ENCODE assay signal across 1 cellular context in genomic region chr18:6920099-6920955, GRCh38.
TF ChIP-seq lines count a peak whose summit lies in the region.

No MANE protein-coding gene starts in this region.

TF ChIP-seq in K562, 482 proteins besides CTCF, POLR2A, EP300 and RAD21 (continued from another document and continues in another):
- TF ChIP-seq ZNF778 (CRISPR knock-in tag; IDR thresholded peaks at IDR 0.05) (no peak), ZNF175 (CRISPR knock-in tag; IDR thresholded peaks at IDR 0.05; ENCODE audit: low read depth) (no peak), NR2C2 (CRISPR knock-in tag; IDR thresholded peaks at IDR 0.05) (no peak), NR2C2 (tag; IDR thresholded peaks at IDR 0.05) (no peak), ZNF57 (CRISPR knock-in tag; IDR thresholded peaks at IDR 0.05) (no peak), ARID1B (IDR thresholded peaks at IDR 0.05) (peak; percentile 39; the same call in 1 of the 2 replicates), MCM3 (IDR thresholded peaks at IDR 0.05) (peak; percentile 83; the same call in 1 of the 2 replicates), RHOXF2B (CRISPR knock-in tag; conservative IDR thresholded peaks at IDR 0.05) (no peak), PHB2 (IDR thresholded peaks at IDR 0.05; ENCODE audit: low read depth) (peak; percentile 55; the same call in 1 of the 2 replicates), NR2C1 (IDR thresholded peaks at IDR 0.05) (peak; percentile 19; the same call in 1 of the 2 replicates), NR2C1 (tag; IDR thresholded peaks at IDR 0.05) (no peak), ELF4 (CRISPR knock-in tag; IDR thresholded peaks at IDR 0.05) (peak; percentile 61; the same call in 1 of the 2 replicates), RBM17 (IDR thresholded peaks at IDR 0.05; ENCODE audit: borderline replicate concordance, low read depth, low read length) (no peak), DEAF1 (CRISPR knock-in tag; IDR thresholded peaks at IDR 0.05) (peak; percentile 90), NCOA2 (IDR thresholded peaks at IDR 0.05; ENCODE audit: partially characterized antibody in 2 of 2) (no peak), ZNF174 (CRISPR knock-in tag; IDR thresholded peaks at IDR 0.05) (no peak), CSDE1 (IDR thresholded peaks at IDR 0.05) (0 out of 4 replicates have a peak, but pooled peaks of 1 of the 2 experiments have one; percentile 60), KDM2B (CRISPR knock-in tag; IDR thresholded peaks at IDR 0.05) (no peak), MCM7 (IDR thresholded peaks at IDR 0.05) (peak in 1 of 2 experiments; percentile 93; a peak in 2 of 4 replicates), ZBTB1 (CRISPR knock-in tag; IDR thresholded peaks at IDR 0.05; ENCODE audit: borderline replicate concordance, low read depth) (peak; percentile 37; the same call in 1 of the 2 replicates), HINFP (tag; conservative IDR thresholded peaks at IDR 0.05; ENCODE audit: low read depth) (no peak), HDAC1 (IDR thresholded peaks at IDR 0.05) (peak in 1 of 2 experiments; percentile 28; a peak in 1 of 4 replicates), ZC3H8 (IDR thresholded peaks at IDR 0.05) (peak; percentile 65; the same call in 1 of the 2 replicates), STAG1 (CRISPR knock-in tag; IDR thresholded peaks at IDR 0.05; ENCODE audit: borderline replicate concordance) (peak; percentile 28; the same call in 1 of the 2 replicates), ZBTB26 (CRISPR knock-in tag; IDR thresholded peaks at IDR 0.05) (peak; percentile 84), EHMT2 (IDR thresholded peaks at IDR 0.05) (peak; percentile 72), THAP12 (CRISPR knock-in tag; IDR thresholded peaks at IDR 0.05) (no peak), TAL1 (IDR thresholded peaks at IDR 0.05) (peak; percentile 20; the same call in 1 of the 2 replicates), SETDB1 (IDR thresholded peaks at IDR 0.05; ENCODE audit: low read length) (no peak), TOE1 (IDR thresholded peaks at IDR 0.05; ENCODE audit: borderline replicate concordance) (peak; percentile 52; the same call in 1 of the 2 replicates), TOE1 (CRISPR knock-in tag; IDR thresholded peaks at IDR 0.05; ENCODE audit: borderline replicate concordance, low read depth) (no peak), MCM5 (IDR thresholded peaks at IDR 0.05; ENCODE audit: low read depth) (0 out of 2 replicates have a peak, but pooled peaks have one; percentile 53), SMARCA5 (IDR thresholded peaks at IDR 0.05) (peak; percentile 91), MYBL2 (IDR thresholded peaks at IDR 0.05; ENCODE audit: low read depth) (peak; percentile 57; the same call in 1 of the 2 replicates), MYBL2 (CRISPR knock-in tag; IDR thresholded peaks at IDR 0.05; ENCODE audit: borderline replicate concordance) (no peak), MECOM (CRISPR knock-in tag; IDR thresholded peaks at IDR 0.05) (no peak), NEUROD1 (IDR thresholded peaks at IDR 0.05; ENCODE audit: borderline replicate concordance, low read depth, low read length, partially characterized antibody) (peak; percentile 27), ZBTB2 (IDR thresholded peaks at IDR 0.05) (0 out of 2 replicates have a peak, but pooled peaks have one; percentile 25), ZBTB43 (CRISPR knock-in tag; IDR thresholded peaks at IDR 0.05) (no peak), ZFP1 (CRISPR knock-in tag; IDR thresholded peaks at IDR 0.05) (no peak), SUPT5H (IDR thresholded peaks at IDR 0.05) (no peak), FOXA1 (IDR thresholded peaks at IDR 0.05; ENCODE audit: borderline replicate concordance) (no peak), ZKSCAN1 (IDR thresholded peaks at IDR 0.05; ENCODE audit: low read depth, low read length) (no peak), HES1 (IDR thresholded peaks at IDR 0.05; ENCODE audit: low read depth) (no peak), ZSCAN32 (CRISPR knock-in tag; IDR thresholded peaks at IDR 0.05) (no peak), ZNF143 (CRISPR knock-in tag; IDR thresholded peaks at IDR 0.05) (no peak), ESRRA (IDR thresholded peaks at IDR 0.05; ENCODE audit: borderline replicate concordance, low read depth) (peak; percentile 46; the same call in 1 of the 2 replicates), CEBPB (tag; IDR thresholded peaks at IDR 0.05) (no peak), ZNF398 (CRISPR knock-in tag; IDR thresholded peaks at IDR 0.05) (no peak), AFF1 (IDR thresholded peaks at IDR 0.05; ENCODE audit: low read depth in 1 of 2, partially characterized antibody in 2 of 2) (no peak), OTX1 (CRISPR knock-in tag; IDR thresholded peaks at IDR 0.05) (peak; percentile 40; the same call in 1 of the 2 replicates), TFAP4 (CRISPR knock-in tag; IDR thresholded peaks at IDR 0.05; ENCODE audit: borderline replicate concordance) (no peak)
